ENCODE assay signal across 15 cellular contexts in the genomic region with DNA sequence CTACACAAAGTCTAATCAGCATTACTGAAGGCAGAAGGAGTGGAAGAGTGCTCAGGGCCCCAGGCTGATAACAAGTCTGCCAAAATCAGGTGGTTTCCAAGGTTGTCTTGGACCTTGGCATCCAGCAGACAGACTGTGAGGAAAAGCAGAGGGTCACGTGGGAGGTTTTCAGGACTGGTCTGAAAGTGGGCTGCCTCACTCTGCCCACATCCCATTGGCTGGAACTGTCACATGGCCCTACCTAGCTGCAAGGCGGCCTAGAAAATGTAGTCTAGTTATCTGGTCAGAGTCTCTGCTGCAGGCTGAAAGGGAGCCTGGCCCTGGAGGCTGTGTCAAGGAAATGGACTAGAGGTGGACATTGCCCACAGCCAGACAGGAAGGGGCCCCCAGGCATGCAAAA.
DNase-seq lines count a peak whose midpoint lies in the region; ATAC-seq, FAIRE-seq and TF ChIP-seq lines count a peak whose summit lies in the region.
"Had no signal": no experiment of that assay in that cellular context is flagged by ENCODE, and none has a peak within 500 bp of the region (broad histone marks: within the 10 kb centered on the region; RNA-seq: fewer than 3 reads in every experiment).

No MANE protein-coding gene starts in this region.

- FAIRE-seq in GM12892 (lab: Jason Lieb, UNC): peak; percentile 21
- FAIRE-seq: A549, GM19239 had no signal

- no peak overlapping the region for H2AFZ ChIP-seq in hepatocyte
- H2AFZ ChIP-seq: GM23248 had no signal

- DNase-seq in GM12892 (ENCODE audit: insufficient read length) (no peak), SK-N-DZ (ENCODE audit: low spot score) (peak; percentile 10), hepatocyte (ENCODE audit: low spot score) (peak; percentile 68), NCI-H345 (lab: John Stamatoyannopoulos, UW) (no peak), upper lobe of right lung (no peak)
- no peak for DNase-seq in activated CD8-positive, alpha-beta T cell treated with anti-CD3 and anti-CD28 coated beads, Interleukin-2, amount 10 ng/mL, durations not matched to agents 7 days and 5 days
- no peak for DNase-seq in stimulated activated naive CD4-positive, alpha-beta T cell treated with Interleukin-2 at 50 U/mL for 16 hours (lab: John Stamatoyannopoulos, UW)
- DNase-seq: CD8-positive, alpha-beta T cell; DMS53; GM23248; H7; Karpas-422 had no signal

- ATAC-seq in activated CD8-positive, alpha-beta T cell treated with anti-CD3 and anti-CD28 coated beads, Interleukin-2, amount 10 ng/mL, durations not matched to agents 7 days and 5 days: no peak
- ATAC-seq in upper lobe of right lung: no peak
- ATAC-seq: A549; CD8-positive, alpha-beta T cell had no signal

- no peak overlapping the region for H3K4me2 ChIP-seq in hepatocyte
- H3K4me2 ChIP-seq: A549 had no signal

- H3K4me3 ChIP-seq in hepatocyte (no peak overlapping the region), upper lobe of right lung (no peak overlapping the region)
- H3K4me3 ChIP-seq: A549, GM23248 had no signal

- no peaks in the 10 kb centered on the region for H3K4me1 Mint-ChIP-seq in activated CD8-positive, alpha-beta T cell treated with anti-CD3 and anti-CD28 coated beads, Interleukin-2, amount 10 ng/mL, durations not matched to agents 7 days and 5 days (ENCODE audit: low read depth)
- H3K4me1 Mint-ChIP-seq: CD14-positive monocyte had no signal

- TF ChIP-seq CTCF in hepatocyte (IDR thresholded peaks at IDR 0.05; ENCODE audit: poor library complexity): no peak
- no peak for TF ChIP-seq CTCF in upper lobe of right lung (IDR thresholded peaks at IDR 0.05)

- intact Hi-C loops in upper lobe of right lung (cut with DNase I): no loop called here

- H3K9me3 ChIP-seq in hepatocyte (ENCODE audit: low read depth): no peaks in the 10 kb centered on the region
- no peaks in the 10 kb centered on the region for H3K9me3 ChIP-seq in upper lobe of right lung
- H3K9me3 ChIP-seq: A549 had no signal

- H3K36me3 ChIP-seq in hepatocyte (replicated peaks; ENCODE audit: insufficient read depth, low read depth): no peaks in the 10 kb centered on the region
- H3K36me3 ChIP-seq in upper lobe of right lung: no peaks in the 10 kb centered on the region

- H3K27ac ChIP-seq in hepatocyte: peak overlapping the region; percentile 34
- H3K27ac ChIP-seq in upper lobe of right lung: no peak overlapping the region
- H3K27ac ChIP-seq: A549, GM23248 had no signal

- H4K20me1 ChIP-seq in hepatocyte (ENCODE audit: insufficient read depth, poor library complexity, severe bottlenecking): no peaks in the 10 kb centered on the region

- CTCF ChIA-PET in activated CD8-positive, alpha-beta T cell treated with anti-CD3 and anti-CD28 coated beads, Interleukin-2, amount 10 ng/mL, durations not matched to agents 7 days and 5 days (lab: Charles Lee): no interaction called here

- H3K4me1 ChIP-seq in hepatocyte (ENCODE audit: insufficient read depth) (peaks cover 4% of the 10 kb centered on the region), upper lobe of right lung (no peaks in the 10 kb centered on the region)
- H3K4me1 ChIP-seq: A549 had no signal

- H3K27me3 ChIP-seq in hepatocyte (peaks cover 11% of the 10 kb centered on the region), upper lobe of right lung (no peaks in the 10 kb centered on the region)

- POLR2A ChIA-PET in activated CD8-positive, alpha-beta T cell treated with anti-CD3 and anti-CD28 coated beads, Interleukin-2, amount 10 ng/mL, durations not matched to agents 7 days and 5 days (lab: Charles Lee): no interaction called here

- no peak for TF ChIP-seq POLR2A in GM12892 (IDR thresholded peaks at IDR 0.05; ENCODE audit: low read depth, low read length)

- no peak overlapping the region for H3K4me3 Mint-ChIP-seq in activated CD8-positive, alpha-beta T cell treated with anti-CD3 and anti-CD28 coated beads, Interleukin-2, amount 10 ng/mL, durations not matched to agents 7 days and 5 days
- H3K4me3 Mint-ChIP-seq: CD14-positive monocyte; CD8-positive, alpha-beta T cell had no signal

- H3K9me2 ChIP-seq in hepatocyte (replicated peaks; ENCODE audit: insufficient read depth): no peaks in the 10 kb centered on the region

- H3K79me2 ChIP-seq in hepatocyte: no peaks in the 10 kb centered on the region

- H3K27me3 Mint-ChIP-seq in activated CD8-positive, alpha-beta T cell treated with anti-CD3 and anti-CD28 coated beads, Interleukin-2, amount 10 ng/mL, durations not matched to agents 7 days and 5 days (ENCODE audit: low read depth): no peaks in the 10 kb centered on the region

- no peaks in the 10 kb centered on the region for H3K36me3 Mint-ChIP-seq in activated CD8-positive, alpha-beta T cell treated with anti-CD3 and anti-CD28 coated beads, Interleukin-2, amount 10 ng/mL, durations not matched to agents 7 days and 5 days (ENCODE audit: low read depth)
- H3K36me3 Mint-ChIP-seq: CD14-positive monocyte; CD8-positive, alpha-beta T cell had no signal

- WGBS in hepatocyte (ENCODE audit: low lambda C conversion rate, missing lambda C conversion rate): 53% methylated on average over 2 of the region's 2 CpGs

- H3K27ac Mint-ChIP-seq in activated CD8-positive, alpha-beta T cell treated with anti-CD3 and anti-CD28 coated beads, Interleukin-2, amount 10 ng/mL, durations not matched to agents 7 days and 5 days: no peak overlapping the region
- H3K27ac Mint-ChIP-seq: CD14-positive monocyte; CD8-positive, alpha-beta T cell had no signal

- H3K9me3 Mint-ChIP-seq in activated CD8-positive, alpha-beta T cell treated with anti-CD3 and anti-CD28 coated beads, Interleukin-2, amount 10 ng/mL, durations not matched to agents 7 days and 5 days (ENCODE audit: insufficient read depth): no peaks in the 10 kb centered on the region
- H3K9me3 Mint-ChIP-seq: CD8-positive, alpha-beta T cell had no signal

Comparison
In these comparisons a context has a peak if more than half of its experiments do, and no peak if none do; other contexts are left out.
1. DNase-seq: peak in SK-N-DZ (single experiment) and hepatocyte (single experiment); none in GM12892 (single experiment), NCI-H345 (single experiment), activated CD8-positive, alpha-beta T cell treated with anti-CD3 and anti-CD28 coated beads, Interleukin-2, amount 10 ng/mL, durations not matched to agents 7 days and 5 days (single experiment), upper lobe of right lung (single experiment) and stimulated activated naive CD4-positive, alpha-beta T cell treated with Interleukin-2 at 50 U/mL for 16 hours (single experiment).